Comparison of ENCODE assay signal across 8 cellular contexts in genomic region chr7:138982204-138982623, GRCh38. TPM values are rescaled to one million over a fixed set of nuclear protein-coding genes. Genes with fewer than 3 reads are reported as not detected.
DNase-seq lines count a peak whose midpoint lies in the region; ATAC-seq and TF ChIP-seq lines count a peak whose summit lies in the region.

No MANE protein-coding gene starts in this region.

- ATAC-seq in right lobe of liver (no peak), upper lobe of left lung (ENCODE audit: low FRiP score in 2 of 2) (no peak)

- intact Hi-C loops in adrenal gland (cut with DNase I) (loop anchor here (5.0 kb wide), 2 partner anchors 85 to 90 kb away; no protein-coding TSS in a partner anchor), right lobe of liver (cut with DNase I) (no loop called here)

- H3K4me3 Mint-ChIP-seq in activated naive CD4-positive, alpha-beta T cell treated with anti-CD3 and anti-CD28 coated beads, Interleukin-2, amount 50 U/mL, for 24 hours, result peak overlapping the region; percentile 70

- H3K27ac ChIP-seq in adrenal gland (peak overlapping the region in 3 of 5 donors; percentile 18 to 84 (median 71)), right lobe of liver (no peak overlapping the region), upper lobe of left lung (no peak overlapping the region)

- DNase-seq in activated naive CD4-positive, alpha-beta T cell treated with anti-CD3 and anti-CD28 coated beads, Interleukin-2, amount 50 U/mL, for 16 hours, result no peak
- DNase-seq in adrenal gland, result peak in 6 of 7 donors; percentile 33 to 73 (median 38)
- DNase-seq in right lobe of liver, result no peak
- no peak for DNase-seq in upper lobe of left lung
- DNase-seq in activated CD4-positive, CD25-positive, alpha-beta regulatory T cell treated with anti-CD3 and anti-CD28 coated beads, Interleukin-2, amount 50 U/mL, for 72 hours, result no peak
- DNase-seq in G401 (ENCODE audit: low spot score), result no peak
- no peak for DNase-seq in NK-92 (lab: John Stamatoyannopoulos, UW; ENCODE audit: unreplicated experiment)

- no peak overlapping the region for H3K27ac Mint-ChIP-seq in activated naive CD4-positive, alpha-beta T cell treated with anti-CD3 and anti-CD28 coated beads, Interleukin-2, amount 50 U/mL, for 24 hours

- H3K27me3 ChIP-seq in adrenal gland (no peaks in the 10 kb centered on the region), right lobe of liver (no peaks in the 10 kb centered on the region), upper lobe of left lung (peaks cover 0 to 5% (median 0%) of the 10 kb centered on the region in 4 donors)

- no peak for TF ChIP-seq CTCF in adrenal gland (IDR thresholded peaks at IDR 0.05)
- TF ChIP-seq CTCF in right lobe of liver (IDR thresholded peaks at IDR 0.05), result no peak
- no peak for TF ChIP-seq CTCF in upper lobe of left lung (IDR thresholded peaks at IDR 0.05)

- H3K9me3 ChIP-seq in adrenal gland (replicated peaks in 1 of 3) (no peaks in the 10 kb centered on the region), right lobe of liver (no peaks in the 10 kb centered on the region), upper lobe of left lung (peaks cover 0 to 2% (median 0%) of the 10 kb centered on the region in 4 donors)

- peak overlapping the region in 3 of 4 donors; percentile 18 to 79 (median 56) for H3K4me3 ChIP-seq in adrenal gland
- H3K4me3 ChIP-seq in right lobe of liver, result peak overlapping the region; percentile 48 to 65 (median 54)
- H3K4me3 ChIP-seq in upper lobe of left lung, result peak overlapping the region in 3 of 4 donors; percentile 58 to 74 (median 67)

- no peaks in the 10 kb centered on the region for H3K9me3 Mint-ChIP-seq in activated naive CD4-positive, alpha-beta T cell treated with anti-CD3 and anti-CD28 coated beads, Interleukin-2, amount 50 U/mL, for 24 hours

- peaks cover 8% of the 10 kb centered on the region for H3K4me1 Mint-ChIP-seq in activated naive CD4-positive, alpha-beta T cell treated with anti-CD3 and anti-CD28 coated beads, Interleukin-2, amount 50 U/mL, for 24 hours

- H3K27me3 Mint-ChIP-seq in activated naive CD4-positive, alpha-beta T cell treated with anti-CD3 and anti-CD28 coated beads, Interleukin-2, amount 50 U/mL, for 24 hours, result peaks cover 22% of the 10 kb centered on the region

- TF ChIP-seq EP300 in upper lobe of left lung (IDR thresholded peaks at IDR 0.05), result no peak

- H3K36me3 ChIP-seq in adrenal gland (replicated peaks in 1 of 2) (no peaks in the 10 kb centered on the region), right lobe of liver (no peaks in the 10 kb centered on the region), upper lobe of left lung (no peaks in the 10 kb centered on the region)

- 24 to 29% (median 25%) methylated on average over 12 to 14 of the region's 14 CpGs for WGBS in adrenal gland, 4 donors
- WGBS in right lobe of liver (ENCODE audit: insufficient coverage, low coverage, low lambda C conversion rate, missing lambda C conversion rate), result 40% methylated on average over 14 of the region's 14 CpGs
- 39 to 50% methylated on average over 14 of the region's 14 CpGs for WGBS in upper lobe of left lung, 2 donors

- no peaks in the 10 kb centered on the region for H3K36me3 Mint-ChIP-seq in activated naive CD4-positive, alpha-beta T cell treated with anti-CD3 and anti-CD28 coated beads, Interleukin-2, amount 50 U/mL, for 24 hours

- H3K4me1 ChIP-seq in adrenal gland (replicated peaks in 1 of 2) (peaks cover 9 to 21% of the 10 kb centered on the region in 2 donors), right lobe of liver (peaks cover 0 to 4% (median 0%) of the 10 kb centered on the region in 4 donors), upper lobe of left lung (peaks cover 6 to 25% (median 11%) of the 10 kb centered on the region in 4 donors)

- in situ Hi-C loops in G401 (cut with HindIII; ENCODE audit: low sequenced_read_pairs), result no loop called here

- TF ChIP-seq POLR2A in adrenal gland (IDR thresholded peaks at IDR 0.05) (peak in 1 of 2 donors; percentile 21), right lobe of liver (IDR thresholded peaks at IDR 0.05) (no peak), upper lobe of left lung (IDR thresholded peaks at IDR 0.05) (no peak)

RNA-seq across cellular contexts. Expression of gene KIAA1549, which starts 1.0 kb away (rescaled TPM):
- total RNA-seq in adrenal gland (1 to 10 TPM; 1.8 to 7.6 (median 3.7) TPM), right lobe of liver (1 to 10 TPM in 1 of 6 experiments, under 1 TPM in 5; 0.56 to 1.9 (median 0.68) TPM), upper lobe of left lung (10 to 100 TPM in 1 of 6 donors, 1 to 10 TPM in 5; 4.1 to 10.2 (median 5.3) TPM)
- polyA plus RNA-seq in adrenal gland, result 1 to 10 TPM; 1.3 to 4.0 (median 1.7) TPM
- 0.86 and 1.3 TPM in 2 replicates for total RNA-seq in G401 (2014; rRNA removed; shearing (Covaris generic))

RNA-seq across cellular contexts. Expression of gene ZC3HAV1L, which starts 53.6 kb away (rescaled TPM):
- total RNA-seq in adrenal gland (10 to 100 TPM in 7 of 8 donors, 1 to 10 TPM in 1; 7.4 to 27.2 (median 17.0) TPM), right lobe of liver (1 to 10 TPM in 5 of 6 experiments, under 1 TPM in 1; 0.93 to 3.7 (median 1.8) TPM), upper lobe of left lung (10 to 100 TPM in 2 of 6 donors, 1 to 10 TPM in 4; 3.4 to 12.6 (median 8.3) TPM)
- polyA plus RNA-seq in adrenal gland, result 1 to 10 TPM in 2 of 3 donors, under 1 TPM in 1; 0.30 to 3.4 (median 1.3) TPM
- 22.2 and 22.3 TPM in 2 replicates for total RNA-seq in G401 (2014; rRNA removed; shearing (Covaris generic))

Comparison
In these comparisons a context has a peak if more than half of its experiments do, and no peak if none do; other contexts are left out.
1. DNase-seq: peak in adrenal gland (6 of 7); none in activated naive CD4-positive, alpha-beta T cell treated with anti-CD3 and anti-CD28 coated beads, Interleukin-2, amount 50 U/mL, for 16 hours (single experiment), right lobe of liver (0 of 3), upper lobe of left lung (0 of 2), activated CD4-positive, CD25-positive, alpha-beta regulatory T cell treated with anti-CD3 and anti-CD28 coated beads, Interleukin-2, amount 50 U/mL, for 72 hours (single experiment), G401 (single experiment) and NK-92 (single experiment).
2. H3K27ac ChIP-seq: peak in adrenal gland (3 of 5); none in right lobe of liver (0 of 3) and upper lobe of left lung (0 of 4).
3. intact Hi-C loops: an anchor here in adrenal gland (5.0 kb wide); none called in right lobe of liver.
4. Peak in every context shown above with its lines, with median percentiles within 50 percentile points of each other: H3K4me3 ChIP-seq.